In the genomic region with DNA sequence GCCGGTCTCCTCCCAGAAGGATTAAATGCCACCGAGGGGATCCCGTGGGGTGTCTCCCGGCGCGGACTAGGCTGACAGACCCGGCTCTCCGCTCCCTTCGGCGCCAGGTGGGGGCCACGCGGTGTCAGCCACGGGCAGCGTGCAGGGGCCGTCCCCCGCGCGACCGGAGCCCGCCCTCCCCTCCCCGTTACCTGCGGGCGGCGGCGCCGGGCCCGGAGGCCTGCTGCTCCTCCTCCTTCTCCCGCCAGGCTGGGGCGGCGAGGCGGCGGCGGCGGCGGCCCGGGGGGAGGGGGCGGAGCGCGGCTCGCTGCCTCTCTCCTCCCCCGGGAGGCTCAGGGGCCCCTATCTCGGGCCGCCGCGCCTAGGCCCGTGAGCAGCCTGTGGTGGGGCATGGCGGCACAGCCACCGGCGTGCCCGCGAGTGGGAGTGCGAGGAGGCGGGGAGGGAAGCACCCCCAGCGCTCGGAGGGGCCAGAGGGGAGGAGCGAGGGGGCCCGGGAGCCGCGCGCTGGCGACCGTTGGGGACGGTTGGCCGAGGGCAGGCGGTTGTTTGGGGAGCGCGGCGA, we compare ENCODE assay signal across 1 cellular context.
TF ChIP-seq lines count a peak whose summit lies in the region.

No MANE protein-coding gene starts in this region.

TF ChIP-seq in K562, 482 proteins besides CTCF, POLR2A, EP300 and RAD21 (continued from another document and continues in another):
- TF ChIP-seq, protein P1, sequence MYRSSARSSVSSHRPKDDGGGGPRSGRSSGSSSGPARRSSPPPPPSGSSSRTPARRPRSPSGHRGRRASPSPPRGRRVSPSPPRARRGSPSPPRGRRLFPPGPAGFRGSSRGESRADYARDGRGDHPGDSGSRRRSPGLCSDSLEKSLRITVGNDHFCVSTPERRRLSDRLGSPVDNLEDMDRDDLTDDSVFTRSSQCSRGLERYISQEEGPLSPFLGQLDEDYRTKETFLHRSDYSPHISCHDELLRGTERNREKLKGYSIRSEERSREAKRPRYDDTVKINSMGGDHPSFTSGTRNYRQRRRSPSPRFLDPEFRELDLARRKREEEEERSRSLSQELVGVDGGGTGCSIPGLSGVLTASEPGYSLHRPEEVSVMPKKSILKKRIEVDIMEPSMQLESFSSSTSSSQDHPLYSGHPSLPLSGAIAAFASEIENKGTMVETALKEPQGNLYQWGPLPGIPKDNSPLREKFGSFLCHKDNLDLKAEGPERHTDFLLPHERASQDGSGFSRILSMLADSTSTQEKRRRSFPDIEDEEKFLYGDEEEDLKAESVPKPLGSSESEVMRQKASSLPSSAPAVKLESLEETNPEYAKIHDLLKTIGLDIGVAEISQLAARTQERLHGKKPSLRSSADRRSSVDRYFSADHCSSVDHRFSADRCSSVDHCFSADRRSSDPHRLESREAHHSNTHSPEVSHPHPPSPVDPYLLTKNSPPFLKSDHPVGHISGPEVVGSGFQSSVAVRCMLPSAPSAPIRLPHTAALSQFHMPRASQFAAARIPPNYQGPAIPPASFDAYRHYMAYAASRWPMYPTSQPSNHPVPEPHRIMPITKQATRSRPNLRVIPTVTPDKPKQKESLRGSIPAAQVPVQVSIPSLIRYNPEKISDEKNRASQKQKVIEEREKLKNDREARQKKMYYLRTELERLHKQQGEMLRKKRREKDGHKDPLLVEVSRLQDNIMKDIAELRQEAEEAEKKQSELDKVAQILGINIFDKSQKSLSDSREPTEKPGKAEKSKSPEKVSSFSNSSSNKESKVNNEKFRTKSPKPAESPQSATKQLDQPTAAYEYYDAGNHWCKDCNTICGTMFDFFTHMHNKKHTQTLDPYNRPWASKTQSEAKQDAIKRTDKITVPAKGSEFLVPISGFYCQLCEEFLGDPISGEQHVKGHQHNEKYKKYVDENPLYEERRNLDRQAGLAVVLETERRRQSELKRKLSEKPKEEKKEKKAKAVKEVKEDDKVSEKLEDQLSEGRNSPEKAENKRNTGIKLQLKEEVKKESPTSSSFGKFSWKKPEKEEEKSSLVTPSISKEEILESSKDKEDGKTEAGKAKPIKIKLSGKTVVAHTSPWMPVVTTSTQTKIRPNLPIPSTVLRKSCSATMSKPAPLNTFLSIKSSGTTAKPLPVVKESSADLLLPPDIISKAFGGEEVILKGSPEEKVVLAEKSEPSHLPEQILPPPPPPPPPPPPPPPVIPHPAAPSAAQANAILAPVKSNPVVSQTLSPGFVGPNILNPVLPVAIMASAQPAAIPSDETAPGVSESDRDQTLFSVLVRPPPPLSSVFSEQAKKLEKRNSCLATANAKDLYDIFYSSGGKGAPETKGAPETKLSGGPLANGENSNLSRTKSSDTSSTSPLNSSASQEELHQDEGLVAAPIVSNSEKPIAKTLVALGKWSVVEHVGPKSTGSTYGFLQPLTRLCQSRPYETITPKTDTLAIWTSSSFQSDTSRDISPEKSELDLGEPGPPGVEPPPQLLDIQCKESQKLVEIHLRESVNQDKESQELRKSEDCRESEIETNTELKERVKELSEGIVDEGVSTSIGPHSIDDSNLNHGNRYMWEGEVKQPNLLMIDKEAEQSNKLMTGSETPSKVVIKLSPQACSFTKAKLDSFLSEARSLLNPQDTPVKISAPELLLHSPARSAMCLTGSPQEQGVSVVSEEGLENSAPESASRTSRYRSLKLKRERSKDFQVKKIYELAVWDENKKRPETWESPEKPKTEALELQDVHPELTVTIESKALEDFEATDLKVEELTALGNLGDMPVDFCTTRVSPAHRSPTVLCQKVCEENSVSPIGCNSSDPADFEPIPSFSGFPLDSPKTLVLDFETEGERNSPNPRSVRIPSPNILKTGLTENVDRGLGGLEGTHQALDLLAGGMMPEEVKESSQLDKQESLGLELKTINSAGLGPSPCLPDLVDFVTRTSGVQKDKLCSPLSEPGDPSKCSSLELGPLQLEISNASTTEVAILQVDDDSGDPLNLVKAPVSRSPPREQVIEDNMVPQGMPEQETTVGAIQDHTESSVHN (IDR thresholded peaks at IDR 0.05; ENCODE audit: borderline replicate concordance in 1 of 2, low read depth in 1 of 2) = no peak
- TF ChIP-seq ZNF12 (CRISPR knock-in tag; IDR thresholded peaks at IDR 0.05) = no peak
- TF ChIP-seq TAF7 (tag; IDR thresholded peaks at IDR 0.05) = no peak
- peak; percentile 25; the same call in 1 of the 2 replicates for TF ChIP-seq HNRNPL (IDR thresholded peaks at IDR 0.05; ENCODE audit: low read depth, low read length)
- TF ChIP-seq, protein P2, sequence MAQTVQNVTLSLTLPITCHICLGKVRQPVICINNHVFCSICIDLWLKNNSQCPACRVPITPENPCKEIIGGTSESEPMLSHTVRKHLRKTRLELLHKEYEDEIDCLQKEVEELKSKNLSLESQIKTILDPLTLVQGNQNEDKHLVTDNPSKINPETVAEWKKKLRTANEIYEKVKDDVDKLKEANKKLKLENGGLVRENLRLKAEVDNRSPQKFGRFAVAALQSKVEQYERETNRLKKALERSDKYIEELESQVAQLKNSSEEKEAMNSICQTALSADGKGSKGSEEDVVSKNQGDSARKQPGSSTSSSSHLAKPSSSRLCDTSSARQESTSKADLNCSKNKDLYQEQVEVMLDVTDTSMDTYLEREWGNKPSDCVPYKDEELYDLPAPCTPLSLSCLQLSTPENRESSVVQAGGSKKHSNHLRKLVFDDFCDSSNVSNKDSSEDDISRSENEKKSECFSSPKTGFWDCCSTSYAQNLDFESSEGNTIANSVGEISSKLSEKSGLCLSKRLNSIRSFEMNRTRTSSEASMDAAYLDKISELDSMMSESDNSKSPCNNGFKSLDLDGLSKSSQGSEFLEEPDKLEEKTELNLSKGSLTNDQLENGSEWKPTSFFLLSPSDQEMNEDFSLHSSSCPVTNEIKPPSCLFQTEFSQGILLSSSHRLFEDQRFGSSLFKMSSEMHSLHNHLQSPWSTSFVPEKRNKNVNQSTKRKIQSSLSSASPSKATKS (CRISPR knock-in tag; IDR thresholded peaks at IDR 0.05) = no peak
- no peak for TF ChIP-seq NCOA6 (IDR thresholded peaks at IDR 0.05)
- no peak for TF ChIP-seq FOXJ2 (tag; IDR thresholded peaks at IDR 0.05)
- TF ChIP-seq MAFK (IDR thresholded peaks at IDR 0.05; ENCODE audit: low read length) = no peak
- no peak for TF ChIP-seq SP2 (IDR thresholded peaks at IDR 0.05; ENCODE audit: extremely low read depth, low read depth, low read length, poor library complexity, severe bottlenecking)
- TF ChIP-seq, protein P3, sequence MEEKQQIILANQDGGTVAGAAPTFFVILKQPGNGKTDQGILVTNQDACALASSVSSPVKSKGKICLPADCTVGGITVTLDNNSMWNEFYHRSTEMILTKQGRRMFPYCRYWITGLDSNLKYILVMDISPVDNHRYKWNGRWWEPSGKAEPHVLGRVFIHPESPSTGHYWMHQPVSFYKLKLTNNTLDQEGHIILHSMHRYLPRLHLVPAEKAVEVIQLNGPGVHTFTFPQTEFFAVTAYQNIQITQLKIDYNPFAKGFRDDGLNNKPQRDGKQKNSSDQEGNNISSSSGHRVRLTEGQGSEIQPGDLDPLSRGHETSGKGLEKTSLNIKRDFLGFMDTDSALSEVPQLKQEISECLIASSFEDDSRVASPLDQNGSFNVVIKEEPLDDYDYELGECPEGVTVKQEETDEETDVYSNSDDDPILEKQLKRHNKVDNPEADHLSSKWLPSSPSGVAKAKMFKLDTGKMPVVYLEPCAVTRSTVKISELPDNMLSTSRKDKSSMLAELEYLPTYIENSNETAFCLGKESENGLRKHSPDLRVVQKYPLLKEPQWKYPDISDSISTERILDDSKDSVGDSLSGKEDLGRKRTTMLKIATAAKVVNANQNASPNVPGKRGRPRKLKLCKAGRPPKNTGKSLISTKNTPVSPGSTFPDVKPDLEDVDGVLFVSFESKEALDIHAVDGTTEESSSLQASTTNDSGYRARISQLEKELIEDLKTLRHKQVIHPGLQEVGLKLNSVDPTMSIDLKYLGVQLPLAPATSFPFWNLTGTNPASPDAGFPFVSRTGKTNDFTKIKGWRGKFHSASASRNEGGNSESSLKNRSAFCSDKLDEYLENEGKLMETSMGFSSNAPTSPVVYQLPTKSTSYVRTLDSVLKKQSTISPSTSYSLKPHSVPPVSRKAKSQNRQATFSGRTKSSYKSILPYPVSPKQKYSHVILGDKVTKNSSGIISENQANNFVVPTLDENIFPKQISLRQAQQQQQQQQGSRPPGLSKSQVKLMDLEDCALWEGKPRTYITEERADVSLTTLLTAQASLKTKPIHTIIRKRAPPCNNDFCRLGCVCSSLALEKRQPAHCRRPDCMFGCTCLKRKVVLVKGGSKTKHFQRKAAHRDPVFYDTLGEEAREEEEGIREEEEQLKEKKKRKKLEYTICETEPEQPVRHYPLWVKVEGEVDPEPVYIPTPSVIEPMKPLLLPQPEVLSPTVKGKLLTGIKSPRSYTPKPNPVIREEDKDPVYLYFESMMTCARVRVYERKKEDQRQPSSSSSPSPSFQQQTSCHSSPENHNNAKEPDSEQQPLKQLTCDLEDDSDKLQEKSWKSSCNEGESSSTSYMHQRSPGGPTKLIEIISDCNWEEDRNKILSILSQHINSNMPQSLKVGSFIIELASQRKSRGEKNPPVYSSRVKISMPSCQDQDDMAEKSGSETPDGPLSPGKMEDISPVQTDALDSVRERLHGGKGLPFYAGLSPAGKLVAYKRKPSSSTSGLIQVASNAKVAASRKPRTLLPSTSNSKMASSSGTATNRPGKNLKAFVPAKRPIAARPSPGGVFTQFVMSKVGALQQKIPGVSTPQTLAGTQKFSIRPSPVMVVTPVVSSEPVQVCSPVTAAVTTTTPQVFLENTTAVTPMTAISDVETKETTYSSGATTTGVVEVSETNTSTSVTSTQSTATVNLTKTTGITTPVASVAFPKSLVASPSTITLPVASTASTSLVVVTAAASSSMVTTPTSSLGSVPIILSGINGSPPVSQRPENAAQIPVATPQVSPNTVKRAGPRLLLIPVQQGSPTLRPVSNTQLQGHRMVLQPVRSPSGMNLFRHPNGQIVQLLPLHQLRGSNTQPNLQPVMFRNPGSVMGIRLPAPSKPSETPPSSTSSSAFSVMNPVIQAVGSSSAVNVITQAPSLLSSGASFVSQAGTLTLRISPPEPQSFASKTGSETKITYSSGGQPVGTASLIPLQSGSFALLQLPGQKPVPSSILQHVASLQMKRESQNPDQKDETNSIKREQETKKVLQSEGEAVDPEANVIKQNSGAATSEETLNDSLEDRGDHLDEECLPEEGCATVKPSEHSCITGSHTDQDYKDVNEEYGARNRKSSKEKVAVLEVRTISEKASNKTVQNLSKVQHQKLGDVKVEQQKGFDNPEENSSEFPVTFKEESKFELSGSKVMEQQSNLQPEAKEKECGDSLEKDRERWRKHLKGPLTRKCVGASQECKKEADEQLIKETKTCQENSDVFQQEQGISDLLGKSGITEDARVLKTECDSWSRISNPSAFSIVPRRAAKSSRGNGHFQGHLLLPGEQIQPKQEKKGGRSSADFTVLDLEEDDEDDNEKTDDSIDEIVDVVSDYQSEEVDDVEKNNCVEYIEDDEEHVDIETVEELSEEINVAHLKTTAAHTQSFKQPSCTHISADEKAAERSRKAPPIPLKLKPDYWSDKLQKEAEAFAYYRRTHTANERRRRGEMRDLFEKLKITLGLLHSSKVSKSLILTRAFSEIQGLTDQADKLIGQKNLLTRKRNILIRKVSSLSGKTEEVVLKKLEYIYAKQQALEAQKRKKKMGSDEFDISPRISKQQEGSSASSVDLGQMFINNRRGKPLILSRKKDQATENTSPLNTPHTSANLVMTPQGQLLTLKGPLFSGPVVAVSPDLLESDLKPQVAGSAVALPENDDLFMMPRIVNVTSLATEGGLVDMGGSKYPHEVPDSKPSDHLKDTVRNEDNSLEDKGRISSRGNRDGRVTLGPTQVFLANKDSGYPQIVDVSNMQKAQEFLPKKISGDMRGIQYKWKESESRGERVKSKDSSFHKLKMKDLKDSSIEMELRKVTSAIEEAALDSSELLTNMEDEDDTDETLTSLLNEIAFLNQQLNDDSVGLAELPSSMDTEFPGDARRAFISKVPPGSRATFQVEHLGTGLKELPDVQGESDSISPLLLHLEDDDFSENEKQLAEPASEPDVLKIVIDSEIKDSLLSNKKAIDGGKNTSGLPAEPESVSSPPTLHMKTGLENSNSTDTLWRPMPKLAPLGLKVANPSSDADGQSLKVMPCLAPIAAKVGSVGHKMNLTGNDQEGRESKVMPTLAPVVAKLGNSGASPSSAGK (IDR thresholded peaks at IDR 0.05) = no peak
- TF ChIP-seq, protein P4, sequence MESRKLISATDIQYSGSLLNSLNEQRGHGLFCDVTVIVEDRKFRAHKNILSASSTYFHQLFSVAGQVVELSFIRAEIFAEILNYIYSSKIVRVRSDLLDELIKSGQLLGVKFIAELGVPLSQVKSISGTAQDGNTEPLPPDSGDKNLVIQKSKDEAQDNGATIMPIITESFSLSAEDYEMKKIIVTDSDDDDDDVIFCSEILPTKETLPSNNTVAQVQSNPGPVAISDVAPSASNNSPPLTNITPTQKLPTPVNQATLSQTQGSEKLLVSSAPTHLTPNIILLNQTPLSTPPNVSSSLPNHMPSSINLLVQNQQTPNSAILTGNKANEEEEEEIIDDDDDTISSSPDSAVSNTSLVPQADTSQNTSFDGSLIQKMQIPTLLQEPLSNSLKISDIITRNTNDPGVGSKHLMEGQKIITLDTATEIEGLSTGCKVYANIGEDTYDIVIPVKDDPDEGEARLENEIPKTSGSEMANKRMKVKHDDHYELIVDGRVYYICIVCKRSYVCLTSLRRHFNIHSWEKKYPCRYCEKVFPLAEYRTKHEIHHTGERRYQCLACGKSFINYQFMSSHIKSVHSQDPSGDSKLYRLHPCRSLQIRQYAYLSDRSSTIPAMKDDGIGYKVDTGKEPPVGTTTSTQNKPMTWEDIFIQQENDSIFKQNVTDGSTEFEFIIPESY (CRISPR knock-in tag; IDR thresholded peaks at IDR 0.05) = no peak
- TF ChIP-seq MAFF (IDR thresholded peaks at IDR 0.05; ENCODE audit: low read length) = no peak
- TF ChIP-seq, protein P5, sequence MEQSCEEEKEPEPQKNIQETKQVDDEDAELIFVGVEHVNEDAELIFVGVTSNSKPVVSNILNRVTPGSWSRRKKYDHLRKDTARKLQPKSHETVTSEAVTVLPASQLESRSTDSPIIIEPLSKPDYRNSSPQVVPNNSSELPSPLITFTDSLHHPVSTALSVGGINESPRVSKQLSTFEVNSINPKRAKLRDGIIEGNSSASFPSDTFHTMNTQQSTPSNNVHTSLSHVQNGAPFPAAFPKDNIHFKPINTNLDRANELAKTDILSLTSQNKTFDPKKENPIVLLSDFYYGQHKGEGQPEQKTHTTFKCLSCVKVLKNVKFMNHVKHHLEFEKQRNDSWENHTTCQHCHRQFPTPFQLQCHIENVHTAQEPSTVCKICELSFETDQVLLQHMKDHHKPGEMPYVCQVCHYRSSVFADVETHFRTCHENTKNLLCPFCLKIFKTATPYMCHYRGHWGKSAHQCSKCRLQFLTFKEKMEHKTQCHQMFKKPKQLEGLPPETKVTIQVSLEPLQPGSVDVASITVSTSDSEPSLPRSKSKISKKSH (CRISPR knock-in tag; IDR thresholded peaks at IDR 0.05) = no peak
- TF ChIP-seq, protein P6, sequence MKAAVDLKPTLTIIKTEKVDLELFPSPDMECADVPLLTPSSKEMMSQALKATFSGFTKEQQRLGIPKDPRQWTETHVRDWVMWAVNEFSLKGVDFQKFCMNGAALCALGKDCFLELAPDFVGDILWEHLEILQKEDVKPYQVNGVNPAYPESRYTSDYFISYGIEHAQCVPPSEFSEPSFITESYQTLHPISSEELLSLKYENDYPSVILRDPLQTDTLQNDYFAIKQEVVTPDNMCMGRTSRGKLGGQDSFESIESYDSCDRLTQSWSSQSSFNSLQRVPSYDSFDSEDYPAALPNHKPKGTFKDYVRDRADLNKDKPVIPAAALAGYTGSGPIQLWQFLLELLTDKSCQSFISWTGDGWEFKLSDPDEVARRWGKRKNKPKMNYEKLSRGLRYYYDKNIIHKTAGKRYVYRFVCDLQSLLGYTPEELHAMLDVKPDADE (conservative IDR thresholded peaks at IDR 0.05; ENCODE audit: control insufficient read depth, low read depth, low read length) = peak; percentile 40; the same call in 1 of the 2 replicates
- no peak for TF ChIP-seq ZNF75A (CRISPR knock-in tag; IDR thresholded peaks at IDR 0.05)
- TF ChIP-seq ZNF354B (CRISPR knock-in tag; IDR thresholded peaks at IDR 0.05) = no peak
